Comparison of ENCODE assay signal across 17 cellular contexts in the genomic region with DNA sequence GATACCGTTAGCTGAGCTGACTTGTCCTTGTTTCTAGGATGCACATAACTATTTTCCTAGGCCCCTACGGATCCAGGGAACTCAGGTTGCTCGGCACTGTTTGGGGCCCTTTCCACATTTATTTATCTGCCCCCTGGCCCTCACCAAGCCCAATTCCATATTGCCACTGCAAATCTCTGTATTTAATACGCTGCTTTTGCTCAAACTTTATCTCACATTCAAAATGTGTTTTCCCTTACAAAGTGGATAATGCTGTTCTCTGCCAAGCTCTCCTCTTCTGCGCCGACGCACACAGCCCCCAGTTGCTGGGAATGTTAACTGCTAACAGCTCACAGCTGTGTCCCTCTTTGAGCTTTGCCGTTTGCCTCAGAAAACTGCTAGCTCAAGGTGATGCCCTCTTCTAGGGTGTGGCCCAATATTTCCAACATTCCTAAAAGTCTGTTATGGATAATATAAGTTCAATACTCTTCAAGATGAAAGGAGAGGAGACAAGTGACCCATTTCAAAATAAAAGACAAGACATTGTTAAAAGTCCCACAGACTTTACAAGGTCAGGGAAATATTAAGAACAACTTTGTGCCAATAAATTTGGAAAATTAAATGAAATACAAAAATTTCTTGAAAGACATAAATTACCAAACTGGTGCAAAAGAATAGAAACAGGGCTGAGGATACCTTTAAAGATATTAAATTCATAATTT. TPM values are rescaled to one million over a fixed set of nuclear protein-coding genes. Genes with fewer than 3 reads are reported as not detected.
DNase-seq lines count a peak whose midpoint lies in the region; ATAC-seq and TF ChIP-seq lines count a peak whose summit lies in the region.
"Had no signal": no experiment of that assay in that cellular context is flagged by ENCODE, and none has a peak within 500 bp of the region (broad histone marks: within the 10 kb centered on the region; RNA-seq: fewer than 3 reads in every experiment).

No MANE protein-coding gene starts in this region.

- H3K27ac Mint-ChIP-seq in nephron, result peak overlapping the region; percentile 30 to 88 (median 87)

- H3K4me3 ChIP-seq in heart left ventricle, result no peak overlapping the region

- H3K27me3 ChIP-seq in heart left ventricle, result no peaks in the 10 kb centered on the region

- H3K4me1 ChIP-seq in heart left ventricle, result peaks cover 0 to 9% (median 0%) of the 10 kb centered on the region in 12 donors

- H3K4me3 Mint-ChIP-seq in nephron, result peak overlapping the region in 2 of 3 experiments; percentile 3 to 17

- peak overlapping the region in 6 of 12 donors; percentile 3 to 36 (median 34) for H3K27ac ChIP-seq in heart left ventricle
- H3K27ac ChIP-seq: C4-2B, RWPE1 had no signal

- no peaks in the 10 kb centered on the region for H3K36me3 Mint-ChIP-seq in nephron (ENCODE audit: low read depth)

- intact Hi-C loops in Right ventricle myocardium superior (cut with DNase I) (loop anchor here (10.0 kb wide), 1 partner anchor 67 kb away; no protein-coding TSS in a partner anchor), cardiac septum (cut with DNase I) (no loop called here), heart left ventricle (cut with DNase I) (no loop called here)

- peak; percentile 61 for DNase-seq in Right ventricle myocardium superior
- no peak for DNase-seq in cardiac septum (ENCODE audit: low spot score)
- peak in 2 of 5 donors; percentile 36 to 53 for DNase-seq in heart left ventricle
- no peak for DNase-seq in ureter (ENCODE audit: low spot score)
- no peak for DNase-seq in DMS 273 (lab: John Stamatoyannopoulos, UW; ENCODE audit: unreplicated experiment)
- no peak for DNase-seq in SKM-1 (lab: John Stamatoyannopoulos, UW; ENCODE audit: unreplicated experiment)
- DNase-seq: 8988T; COR-L47; NCI-H146; NCI-H2227 treated with DMSO at 0.1 percent for 48 hours; NCI-H526 treated with DMSO at 0.1 percent for 48 hours; NK-92 treated with Interleukin-12 subunit alpha and Interleukin-12 subunit beta, amount 100 ng/mL, for 24 hours; OCI-M1 had no signal

- no peaks in the 10 kb centered on the region for H3K36me3 ChIP-seq in heart left ventricle

- 58 to 75% (median 65%) methylated on average over 8 of the region's 8 CpGs for WGBS in heart left ventricle, 4 donors

- peak; percentile 52 for ATAC-seq in Right ventricle myocardium superior (ENCODE audit: poor library complexity)
- ATAC-seq in heart left ventricle, result peak; percentile 52 to 58 (median 56)
- no peak for ATAC-seq in GM19463 (IDR thresholded peaks at IDR 0.05; ENCODE audit: unreplicated experiment)

- H3K9me3 ChIP-seq in heart left ventricle, result peaks cover 0 to 4% (median 0%) of the 10 kb centered on the region in 12 donors

- TF ChIP-seq POLR2A in heart left ventricle (IDR thresholded peaks at IDR 0.05), result no peak

- TF ChIP-seq CTCF in heart left ventricle (IDR thresholded peaks at IDR 0.05), result no peak
- TF ChIP-seq CTCF in nephron (IDR thresholded peaks at IDR 0.05; ENCODE audit: unreplicated experiment in 3 of 3), result no peak

- H3K27me3 Mint-ChIP-seq in nephron (ENCODE audit: low read depth), result no peaks in the 10 kb centered on the region

- peaks cover 18% of the 10 kb centered on the region for H3K4me1 Mint-ChIP-seq in nephron

- peaks cover 7% of the 10 kb centered on the region for H3K9me3 Mint-ChIP-seq in nephron

RNA-seq across cellular contexts. Expression of a gene that starts 12.5 kb away (rescaled TPM):
- 39.4 TPM for total RNA-seq in Right ventricle myocardium superior
- total RNA-seq in cardiac septum, result 32.1 TPM
- 100 to 1,000 TPM in 1 of 9 donors, 10 to 100 TPM in 8; 22.5 to 115 (median 38.9) TPM for total RNA-seq in heart left ventricle
- 10 to 100 TPM in 1 of 2 donors, 1 to 10 TPM in 1; 5.7 to 28.7 TPM for polyA plus RNA-seq in heart left ventricle
- total RNA-seq in ureter, result 37.1 TPM
